1 cellular context compared by ENCODE assay signal in genomic region chr2:37582371-37582770, GRCh38.
TF ChIP-seq lines count a peak whose summit lies in the region.

No MANE protein-coding gene starts in this region.

TF ChIP-seq in GM12878, 131 proteins besides CTCF, POLR2A, EP300 and RAD21 (continued from another document):
- TF ChIP-seq SKIL (IDR thresholded peaks at IDR 0.05; ENCODE audit: low read depth, poor library complexity, severe bottlenecking) = no peak
- no peak for TF ChIP-seq IRF4 (IDR thresholded peaks at IDR 0.05; ENCODE audit: low read depth, low read length)
- TF ChIP-seq DPF2 (IDR thresholded peaks at IDR 0.05) = no peak
TF ChIP-seq in GM12878: peak in this region for 0.
